ENCODE assay signal across 1 cellular context in genomic region chr14:103562385-103563088, GRCh38.
TF ChIP-seq lines count a peak whose summit lies in the region.

Gene BAG5 (minus strand): TSS chr14:103562657. CDS start chr14:103561164, 1,493 bp downstream.
Gene COA8 (plus strand): TSS chr14:103562960. CDS start chr14:103563002, 42 bp downstream.

TF ChIP-seq in HepG2, 621 proteins besides CTCF, POLR2A, EP300 and RAD21 (continued from another document and continues in another):
- TF ChIP-seq ZBTB40 (IDR thresholded peaks at IDR 0.05) (no peak), ZBTB40 (CRISPR knock-in tag; IDR thresholded peaks at IDR 0.05) (0 out of 2 replicates have a peak, but pooled peaks have one; percentile 54), ZNF367 (CRISPR knock-in tag; IDR thresholded peaks at IDR 0.05; ENCODE audit: borderline replicate concordance) (peak; percentile 9; the same call in 1 of the 2 replicates), E2F1 (CRISPR knock-in tag; IDR thresholded peaks at IDR 0.05) (peak; percentile 42; the same call in 1 of the 2 replicates), MAX (IDR thresholded peaks at IDR 0.05) (peak; percentile 60), ZNF709 (CRISPR knock-in tag; IDR thresholded peaks at IDR 0.05) (peak; percentile 12; the same call in 1 of the 2 replicates), ZNF639 (CRISPR knock-in tag; conservative IDR thresholded peaks at IDR 0.05) (peak; percentile 70; the same call in 1 of the 2 replicates), ZNF446 (CRISPR knock-in tag; IDR thresholded peaks at IDR 0.05) (peak; percentile 61; the same call in 1 of the 2 replicates), KLF12 (CRISPR knock-in tag; IDR thresholded peaks at IDR 0.05; ENCODE audit: borderline replicate concordance) (peak; percentile 69; the same call in 1 of the 2 replicates), TP53 (CRISPR knock-in tag; conservative IDR thresholded peaks at IDR 0.05) (0 out of 2 replicates have a peak, but pooled peaks have one; percentile 8), CBFB (CRISPR knock-in tag; IDR thresholded peaks at IDR 0.05) (peak; percentile 69; the same call in 1 of the 2 replicates), CBX5 (CRISPR knock-in tag; IDR thresholded peaks at IDR 0.05; ENCODE audit: borderline replicate concordance) (0 out of 2 replicates have a peak, but pooled peaks have one; percentile 46), MED1 (CRISPR knock-in tag; IDR thresholded peaks at IDR 0.05) (peak; percentile 20; the same call in 1 of the 2 replicates), ZNF646 (CRISPR knock-in tag; IDR thresholded peaks at IDR 0.05) (0 out of 2 replicates have a peak, but pooled peaks have one; percentile 21), ZNF274 (CRISPR knock-in tag; IDR thresholded peaks at IDR 0.05) (peak; percentile 65; the same call in 1 of the 2 replicates), ZNF501 (CRISPR knock-in tag; IDR thresholded peaks at IDR 0.05) (0 out of 2 replicates have a peak, but pooled peaks have one; percentile 22), XRCC5 (optimal IDR thresholded peaks at IDR 0.05; ENCODE audit: low read length) (peak; percentile 26), NR0B2 (CRISPR knock-in tag; IDR thresholded peaks at IDR 0.05) (no peak), IRX3 (CRISPR knock-in tag; IDR thresholded peaks at IDR 0.05; ENCODE audit: borderline replicate concordance, low read depth) (peak; percentile 42; the same call in 1 of the 2 replicates), HDAC1 (CRISPR knock-in tag; IDR thresholded peaks at IDR 0.05) (peak; percentile 86), ELF1 (CRISPR knock-in tag; IDR thresholded peaks at IDR 0.05) (peak; percentile 73), KDM2A (CRISPR knock-in tag; IDR thresholded peaks at IDR 0.05; ENCODE audit: borderline replicate concordance, low read depth) (peak; percentile 96), ASH2L (IDR thresholded peaks at IDR 0.05; ENCODE audit: insufficient read length, low read depth, low read length) (peak; percentile 94), MEF2D (CRISPR knock-in tag; IDR thresholded peaks at IDR 0.05) (no peak), PRDM10 (CRISPR knock-in tag; IDR thresholded peaks at IDR 0.05; ENCODE audit: low read depth) (no peak), ZKSCAN5 (CRISPR knock-in tag; IDR thresholded peaks at IDR 0.05) (no peak)
